Comparison of ENCODE assay signal across 26 cellular contexts in the genomic region with DNA sequence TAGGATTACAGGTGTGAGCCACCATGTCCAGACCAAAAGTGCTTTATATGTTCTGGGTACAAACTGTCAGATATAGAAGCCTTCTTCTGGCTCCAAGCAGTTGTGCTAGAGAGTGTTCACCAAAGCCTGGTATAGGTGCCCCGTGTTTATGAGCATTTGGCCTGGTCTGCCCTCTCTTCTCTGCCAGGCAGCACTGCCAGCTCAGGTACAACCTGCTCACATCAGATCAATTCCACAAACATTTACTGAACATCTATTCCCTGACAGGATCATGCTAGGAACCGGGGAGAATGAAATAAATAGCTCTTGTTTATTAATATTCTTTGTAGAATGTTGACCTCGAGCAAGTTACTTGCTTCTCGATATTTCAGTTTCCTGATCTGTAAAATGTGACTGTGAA. TPM values are rescaled to one million over a fixed set of nuclear protein-coding genes. Genes with fewer than 3 reads are reported as not detected.
DNase-seq lines count a peak whose midpoint lies in the region; ATAC-seq, FAIRE-seq and TF ChIP-seq lines count a peak whose summit lies in the region.
"Had no signal": no experiment of that assay in that cellular context is flagged by ENCODE, and none has a peak within 500 bp of the region (broad histone marks: within the 10 kb centered on the region; RNA-seq: fewer than 3 reads in every experiment).

No MANE protein-coding gene starts in this region.

- no peak overlapping the region for H3K27ac Mint-ChIP-seq in activated CD4-positive, alpha-beta T cell treated with anti-CD3 and anti-CD28 coated beads, Interleukin-2, amount 10 ng/mL, durations not matched to agents 24 days and 14 days
- no peak overlapping the region for H3K27ac Mint-ChIP-seq in activated CD4-positive, alpha-beta T cell treated with anti-CD3 and anti-CD28 coated beads, Interleukin-2, amount 10 ng/mL, durations not matched to agents 7 days and 5 days
- H3K27ac Mint-ChIP-seq: B cell; CD14-positive monocyte; CD4-positive, alpha-beta T cell; CD8-positive, alpha-beta memory T cell had no signal

- H3K4me3 Mint-ChIP-seq in activated CD4-positive, alpha-beta T cell treated with anti-CD3 and anti-CD28 coated beads, Interleukin-2, amount 10 ng/mL, durations not matched to agents 24 days and 14 days, result no peak overlapping the region
- no peak overlapping the region for H3K4me3 Mint-ChIP-seq in activated CD4-positive, alpha-beta T cell treated with anti-CD3 and anti-CD28 coated beads, Interleukin-2, amount 10 ng/mL, durations not matched to agents 7 days and 5 days
- H3K4me3 Mint-ChIP-seq: B cell; CD14-positive monocyte; CD4-positive, alpha-beta T cell; CD8-positive, alpha-beta memory T cell had no signal

- no peak for TF ChIP-seq CTCF in VCaP (conservative IDR thresholded peaks at IDR 0.05)

- peak overlapping the region; percentile 57 for H3K27ac ChIP-seq in VCaP
- H3K27ac ChIP-seq: 22Rv1, BLaER1, GM23248 had no signal

- ATAC-seq in left lobe of liver (peak; percentile 100), GM21717 (IDR thresholded peaks at IDR 0.05; ENCODE audit: unreplicated experiment) (no peak)

- CTCF ChIA-PET in activated CD4-positive, alpha-beta T cell treated with anti-CD3 and anti-CD28 coated beads, Interleukin-2, amount 10 ng/mL, durations not matched to agents 7 days and 5 days (lab: Charles Lee), result interaction anchor here (1.3 kb wide), 1 partner anchor 10 kb away, joined by 3 read pairs; no protein-coding TSS in a partner anchor

- H3K27me3 Mint-ChIP-seq in activated CD4-positive, alpha-beta T cell treated with anti-CD3 and anti-CD28 coated beads, Interleukin-2, amount 10 ng/mL, durations not matched to agents 24 days and 14 days, result no peaks in the 10 kb centered on the region
- peaks cover 4% of the 10 kb centered on the region for H3K27me3 Mint-ChIP-seq in activated CD4-positive, alpha-beta T cell treated with anti-CD3 and anti-CD28 coated beads, Interleukin-2, amount 10 ng/mL, durations not matched to agents 7 days and 5 days
- H3K27me3 Mint-ChIP-seq: CD4-positive, alpha-beta T cell had no signal

- H3K9me3 Mint-ChIP-seq in activated CD4-positive, alpha-beta T cell treated with anti-CD3 and anti-CD28 coated beads, Interleukin-2, amount 10 ng/mL, durations not matched to agents 24 days and 14 days, result no peaks in the 10 kb centered on the region
- no peaks in the 10 kb centered on the region for H3K9me3 Mint-ChIP-seq in activated CD4-positive, alpha-beta T cell treated with anti-CD3 and anti-CD28 coated beads, Interleukin-2, amount 10 ng/mL, durations not matched to agents 7 days and 5 days
- H3K9me3 Mint-ChIP-seq: CD4-positive, alpha-beta T cell had no signal

- FAIRE-seq in GM19239 (lab: Jason Lieb, UNC), result no peak
- FAIRE-seq: A204.1, D721Med, GM12891, GM18507, H1 had no signal

- no peaks in the 10 kb centered on the region for H3K4me1 Mint-ChIP-seq in activated CD4-positive, alpha-beta T cell treated with anti-CD3 and anti-CD28 coated beads, Interleukin-2, amount 10 ng/mL, durations not matched to agents 24 days and 14 days
- H3K4me1 Mint-ChIP-seq in activated CD4-positive, alpha-beta T cell treated with anti-CD3 and anti-CD28 coated beads, Interleukin-2, amount 10 ng/mL, durations not matched to agents 7 days and 5 days, result no peaks in the 10 kb centered on the region
- H3K4me1 Mint-ChIP-seq: B cell; CD8-positive, alpha-beta memory T cell had no signal

- H3K36me3 Mint-ChIP-seq in activated CD4-positive, alpha-beta T cell treated with anti-CD3 and anti-CD28 coated beads, Interleukin-2, amount 10 ng/mL, durations not matched to agents 24 days and 14 days (ENCODE audit: low read depth), result peaks cover 7% of the 10 kb centered on the region
- peaks cover 2% of the 10 kb centered on the region for H3K36me3 Mint-ChIP-seq in activated CD4-positive, alpha-beta T cell treated with anti-CD3 and anti-CD28 coated beads, Interleukin-2, amount 10 ng/mL, durations not matched to agents 7 days and 5 days (ENCODE audit: low read depth)
- H3K36me3 Mint-ChIP-seq: CD14-positive monocyte had no signal

- peak; percentile 48 for DNase-seq in activated CD4-positive, alpha-beta T cell treated with anti-CD3 and anti-CD28 coated beads, Interleukin-2, amount 10 ng/mL, durations not matched to agents 24 days and 14 days
- DNase-seq in activated CD4-positive, alpha-beta T cell treated with anti-CD3 and anti-CD28 coated beads, Interleukin-2, amount 10 ng/mL, durations not matched to agents 7 days and 5 days, result no peak
- DNase-seq in left lobe of liver (ENCODE audit: low spot score) (peak; percentile 73), GM19239 (ENCODE audit: insufficient read length, low spot score) (no peak), DMS153 treated with DMSO at 0.1 percent for 48 hours (lab: John Stamatoyannopoulos, UW; ENCODE audit: unreplicated experiment) (no peak)
- DNase-seq: CD4-positive, alpha-beta T cell; CD8-positive, alpha-beta memory T cell; DMS 273 treated with DMSO at 0.1 percent for 48 hours; DMS53; DMS79 treated with DMSO at 0.1 percent for 48 hours; GF-D8; GM23248; H7; HCEC 1CT had no signal

- POLR2A ChIA-PET in activated CD4-positive, alpha-beta T cell treated with anti-CD3 and anti-CD28 coated beads, Interleukin-2, amount 10 ng/mL, durations not matched to agents 7 days and 5 days (lab: Charles Lee), result no interaction called here

- intact Hi-C loops in activated CD4-positive, alpha-beta T cell treated with anti-CD3 and anti-CD28 coated beads, Interleukin-2, amount 10 ng/mL, durations not matched to agents 24 days and 14 days (cut with micrococcal nuclease), result no loop called here

RNA-seq across cellular contexts. Expression of a gene that starts 20.0 kb away (rescaled TPM):
- 11.5 and 16.5 TPM in 2 replicates for total RNA-seq in activated CD4-positive, alpha-beta T cell treated with anti-CD3 and anti-CD28 coated beads, Interleukin-2, amount 10 ng/mL, durations not matched to agents 24 days and 14 days
- 10 to 100 TPM; 28.0 to 31.6 TPM for total RNA-seq in activated CD4-positive, alpha-beta T cell treated with anti-CD3 and anti-CD28 coated beads, Interleukin-2, amount 10 ng/mL, durations not matched to agents 7 days and 5 days
- 3.1 TPM for total RNA-seq in left lobe of liver
- total RNA-seq: G401 had no signal

Comparison
In these comparisons a context has a peak if more than half of its experiments do, and no peak if none do; other contexts are left out.
1. DNase-seq: peak in activated CD4-positive, alpha-beta T cell treated with anti-CD3 and anti-CD28 coated beads, Interleukin-2, amount 10 ng/mL, durations not matched to agents 24 days and 14 days (single experiment) and left lobe of liver (single experiment); none in activated CD4-positive, alpha-beta T cell treated with anti-CD3 and anti-CD28 coated beads, Interleukin-2, amount 10 ng/mL, durations not matched to agents 7 days and 5 days (single experiment), GM19239 (single experiment) and DMS153 treated with DMSO at 0.1 percent for 48 hours (single experiment).